21 cellular contexts compared by ENCODE assay signal in genomic region chr12:7038591-7038990, GRCh38.
"Had no signal": no experiment of that assay in that cellular context is flagged by ENCODE, and none has a peak within 500 bp of the region (broad histone marks: within the 10 kb centered on the region; RNA-seq: fewer than 3 reads in every experiment).

No MANE protein-coding gene starts in this region.

- H3K27me3 Mint-ChIP-seq: memory B cell; natural killer cell treated with Interleukin-12 subunit alpha and Interleukin-12 subunit beta and Interleukin-15 and Interleukin-18, amount 100 ng/mL, for 72 hours had no signal

- H3K9me3 ChIP-seq: esophagus squamous epithelium, gastroesophageal sphincter, left lung, lower lobe of right lung, right atrium auricular region, sigmoid colon, stomach had no signal

- H3K27ac ChIP-seq: esophagus squamous epithelium, gastroesophageal sphincter, left lung, lower lobe of right lung, right atrium auricular region, sigmoid colon, stomach had no signal

- H3K36me3 ChIP-seq: esophagus squamous epithelium, gastroesophageal sphincter, left lung, lower lobe of right lung, right atrium auricular region, sigmoid colon, stomach had no signal

- ATAC-seq: gastroesophageal sphincter; left lung; lower lobe of right lung; natural killer cell treated with Interleukin-12 subunit alpha and Interleukin-12 subunit beta and Interleukin-15 and Interleukin-18, amount 100 ng/mL, for 72 hours had no signal

- H3K4me3 ChIP-seq: esophagus squamous epithelium, gastroesophageal sphincter, left lung, lower lobe of right lung, right atrium auricular region, sigmoid colon, skin epidermis, stomach had no signal

- DNase-seq: cortex of kidney; effector memory CD4-positive, alpha-beta T cell; esophagus squamous epithelium; foreskin fibroblast; glutamatergic neuron; left lung; lower lobe of right lung; midbrain; posterior cingulate gyrus; sigmoid colon; stimulated activated CD4-positive, alpha-beta T cell treated with anti-CD3 and anti-CD28 coated beads, Interleukin-2, amount 100 ng/mL, for 24 hours; stimulated activated CD4-positive, alpha-beta T cell treated with anti-CD3 and anti-CD28 coated beads, Interleukin-4, amount 100 ng/mL, for 4 hours; stimulated activated naive CD4-positive, alpha-beta T cell; stomach; substantia nigra; trophoblast cell had no signal

- H3K4me1 Mint-ChIP-seq: memory B cell had no signal

- H3K27me3 ChIP-seq: esophagus squamous epithelium, gastroesophageal sphincter, left lung, right atrium auricular region, sigmoid colon, stomach had no signal

- H3K27ac Mint-ChIP-seq: memory B cell; natural killer cell treated with Interleukin-12 subunit alpha and Interleukin-12 subunit beta and Interleukin-15 and Interleukin-18, amount 100 ng/mL, for 72 hours had no signal

- H3K4me3 Mint-ChIP-seq: memory B cell; natural killer cell treated with Interleukin-12 subunit alpha and Interleukin-12 subunit beta and Interleukin-15 and Interleukin-18, amount 100 ng/mL, for 72 hours had no signal

- H3K9me3 Mint-ChIP-seq: memory B cell; natural killer cell treated with Interleukin-12 subunit alpha and Interleukin-12 subunit beta and Interleukin-15 and Interleukin-18, amount 100 ng/mL, for 72 hours had no signal

- H3K36me3 Mint-ChIP-seq: memory B cell; natural killer cell treated with Interleukin-12 subunit alpha and Interleukin-12 subunit beta and Interleukin-15 and Interleukin-18, amount 100 ng/mL, for 72 hours had no signal

- H3K4me1 ChIP-seq: gastroesophageal sphincter, left lung, lower lobe of right lung, right atrium auricular region, stomach had no signal
